In genomic region chr9:131630206-131630831, GRCh38 we compare ENCODE assay signal across 1 cellular context.
A peak's percentile ranks its signal among the peaks of the same experiment; 100 is the strongest.
TF ChIP-seq lines count a peak whose summit lies in the region.

No MANE protein-coding gene starts in this region.

TF ChIP-seq in GM12878, 131 proteins besides CTCF, POLR2A, EP300 and RAD21 (continued from another document and continues in another):
- TF ChIP-seq PKNOX1 (IDR thresholded peaks at IDR 0.05) (peak; percentile 39; the same call in 1 of the 2 replicates), SPI1 (IDR thresholded peaks at IDR 0.05; ENCODE audit: borderline replicate concordance, insufficient read depth, low read depth, low read length) (peak; percentile 94), SRF (IDR thresholded peaks at IDR 0.05; ENCODE audit: low read depth in 2 of 2, low read length in 2 of 2) (no peak), SMARCA5 (IDR thresholded peaks at IDR 0.05) (no peak; the same call in 1 of the 2 replicates), ZNF592 (IDR thresholded peaks at IDR 0.05) (peak; percentile 80; the same call in 1 of the 2 replicates), YY1 (IDR thresholded peaks at IDR 0.05; ENCODE audit: low read depth, low read length) (peak; percentile 1; the same call in 1 of the 2 replicates), IKZF2 (IDR thresholded peaks at IDR 0.05) (peak; percentile 98 to 99), CUX1 (IDR thresholded peaks at IDR 0.05; ENCODE audit: insufficient replicate concordance, low read depth, low read length) (peak; percentile 27), NBN (IDR thresholded peaks at IDR 0.05) (peak; percentile 81), HCFC1 (IDR thresholded peaks at IDR 0.05; ENCODE audit: low read length) (no peak), SP1 (IDR thresholded peaks at IDR 0.05; ENCODE audit: low read depth, low read length) (peak; percentile 82), BHLHE40 (IDR thresholded peaks at IDR 0.05; ENCODE audit: borderline replicate concordance in 1 of 2, low read depth in 2 of 2, low read length in 1 of 2) (peak; percentile 8 to 62; a peak in 2 of 4 replicates), ZSCAN29 (IDR thresholded peaks at IDR 0.05) (no peak), SKIL (IDR thresholded peaks at IDR 0.05; ENCODE audit: low read depth, poor library complexity, severe bottlenecking) (peak; percentile 93), CHD2 (IDR thresholded peaks at IDR 0.05; ENCODE audit: borderline replicate concordance, low read depth, low read length) (peak; percentile 79), RUNX3 (IDR thresholded peaks at IDR 0.05; ENCODE audit: low read length) (peak; percentile 92), FOXM1 (IDR thresholded peaks at IDR 0.05; ENCODE audit: low read depth, low read length) (peak; percentile 99), KLF5 (IDR thresholded peaks at IDR 0.05; ENCODE audit: partially characterized antibody) (peak; percentile 94), IRF5 (IDR thresholded peaks at IDR 0.05; ENCODE audit: borderline replicate concordance) (no peak), POLR2AphosphoS5 (IDR thresholded peaks at IDR 0.05; ENCODE audit: low read length) (peak; percentile 86), BCL11A (IDR thresholded peaks at IDR 0.05; ENCODE audit: low read depth, low read length) (peak; percentile 89), MEF2A (IDR thresholded peaks at IDR 0.05; ENCODE audit: insufficient read depth, low read depth, low read length) (peak; percentile 90), TBL1XR1 (IDR thresholded peaks at IDR 0.05; ENCODE audit: low read depth, low read length) (peak; percentile 66; the same call in 1 of the 2 replicates), MTA3 (IDR thresholded peaks at IDR 0.05; ENCODE audit: borderline replicate concordance, low read length) (peak; percentile 81; the same call in 1 of the 2 replicates), GABPA (IDR thresholded peaks at IDR 0.05; ENCODE audit: low read depth) (peak; percentile 56; the same call in 1 of the 2 replicates), CBX3 (IDR thresholded peaks at IDR 0.05; ENCODE audit: borderline replicate concordance, low read depth) (no peak), CREM (IDR thresholded peaks at IDR 0.05; ENCODE audit: low read depth) (peak; percentile 95), YBX1 (IDR thresholded peaks at IDR 0.05) (no peak), STAT3 (IDR thresholded peaks at IDR 0.05; ENCODE audit: low read depth, low read length) (peak; percentile 78; the same call in 1 of the 2 replicates), MYB (IDR thresholded peaks at IDR 0.05; ENCODE audit: borderline replicate concordance, low read depth, low read length) (no peak), JUND (IDR thresholded peaks at IDR 0.05; ENCODE audit: low read depth, low read length) (peak; percentile 3; the same call in 1 of the 2 replicates), NFXL1 (IDR thresholded peaks at IDR 0.05; ENCODE audit: borderline replicate concordance) (no peak), ATF2 (IDR thresholded peaks at IDR 0.05; ENCODE audit: low read length) (peak; percentile 87), HDGF (IDR thresholded peaks at IDR 0.05) (0 out of 2 replicates have a peak, but pooled peaks have one; percentile 72), ZNF207 (IDR thresholded peaks at IDR 0.05; ENCODE audit: borderline replicate concordance) (0 out of 2 replicates have a peak, but pooled peaks have one; percentile 45), MLLT1 (IDR thresholded peaks at IDR 0.05) (peak; percentile 43; the same call in 1 of the 2 replicates), TCF12 (IDR thresholded peaks at IDR 0.05; ENCODE audit: low read depth, low read length) (peak; percentile 91), MTA2 (IDR thresholded peaks at IDR 0.05; ENCODE audit: low read depth) (peak; percentile 95), BACH1 (IDR thresholded peaks at IDR 0.05; ENCODE audit: borderline replicate concordance) (peak; percentile 64), TARDBP (IDR thresholded peaks at IDR 0.05; ENCODE audit: borderline replicate concordance) (peak; percentile 57; the same call in 1 of the 2 replicates), SMAD1 (IDR thresholded peaks at IDR 0.05; ENCODE audit: low read depth, partially characterized antibody) (peak; percentile 57), PAX5 (IDR thresholded peaks at IDR 0.05; ENCODE audit: borderline replicate concordance, low read depth, low read length) (peak; percentile 92), BCL3 (IDR thresholded peaks at IDR 0.05; ENCODE audit: borderline replicate concordance, insufficient read depth, low read depth, low read length, poor library complexity, severe bottlenecking) (peak; percentile 27), GATAD2B (conservative IDR thresholded peaks at IDR 0.05; ENCODE audit: low read depth) (peak; percentile 61), EGR1 (IDR thresholded peaks at IDR 0.05; ENCODE audit: borderline replicate concordance in 1 of 2, low read depth in 2 of 2, low read length in 2 of 2) (no peak)
